ENCODE assay signal across 8 cellular contexts in genomic region chr1:21270086-21270689, GRCh38. TPM values are rescaled to one million over a fixed set of nuclear protein-coding genes. Genes with fewer than 3 reads are reported as not detected.
A peak's percentile ranks its signal among the peaks of the same experiment; 100 is the strongest.
DNase-seq lines count a peak whose midpoint lies in the region; ATAC-seq lines count a peak whose summit lies in the region.

No MANE protein-coding gene starts in this region.

- in situ Hi-C loops in SK-MEL-5 (cut with HindIII; ENCODE audit: low pct_unique_long_range_greater_than_20kb, low sequenced_read_pairs), result no loop called here

- intact Hi-C loops in left ventricle myocardium superior (cut with micrococcal nuclease), result no loop called here

- peak; percentile 33 for ATAC-seq in left ventricle myocardium superior
- ATAC-seq in HG03571 (IDR thresholded peaks at IDR 0.05; ENCODE audit: unreplicated experiment), result no peak
- no peak for ATAC-seq in HG03280 (IDR thresholded peaks at IDR 0.05; ENCODE audit: unreplicated experiment)

- DNase-seq in CD1c-positive myeloid dendritic cell (ENCODE audit: extremely low spot score) (peak; percentile 77), HCEC 1CT (peak; percentile 34), SK-MEL-5 (ENCODE audit: low read depth, low spot score) (peak; percentile 75), left ventricle myocardium superior (peak; percentile 86)
- peak; percentile 85 for DNase-seq in activated naive CD4-positive, alpha-beta T cell treated with Interleukin-2 at 50 U/mL for 16 hours
- DNase-seq in stimulated activated CD4-positive, alpha-beta T cell treated with anti-CD3 and anti-CD28 coated beads, Interleukin-12 subunit alpha, Interleukin-12 subunit beta, amount 100 ng/mL, for 24 hours (ENCODE audit: low read depth in 2 of 2), result peak; percentile 57 to 85

RNA-seq across cellular contexts. Expression of gene ECE1, which starts 20.1 kb away (rescaled TPM):
- total RNA-seq in SK-MEL-5 (2014; rRNA removed; shearing (Covaris generic)), result 14.0 and 31.0 TPM in 2 replicates
- polyA plus RNA-seq in SK-MEL-5 (2015; cell fraction: cytosol; rRNA removed), result 56.5 and 57.7 TPM in 2 replicates
- 7.6 and 23.6 TPM in 2 replicates for polyA plus RNA-seq in SK-MEL-5 (2015; cell fraction: nucleus; rRNA removed)
- total RNA-seq in left ventricle myocardium superior, result 43.3 TPM

Comparison
In these comparisons a context has a peak if more than half of its experiments do, and no peak if none do; other contexts are left out.
1. DNase-seq: peak in every context shown above with its lines; median percentile 86 in left ventricle myocardium superior; 85 in activated naive CD4-positive, alpha-beta T cell treated with Interleukin-2 at 50 U/mL for 16 hours; 77 in CD1c-positive myeloid dendritic cell; 75 in SK-MEL-5; 71 in stimulated activated CD4-positive, alpha-beta T cell treated with anti-CD3 and anti-CD28 coated beads, Interleukin-12 subunit alpha, Interleukin-12 subunit beta, amount 100 ng/mL, for 24 hours; 34 in HCEC 1CT.